In genomic region chr6:5259428-5259827, GRCh38 we compare ENCODE assay signal across 9 cellular contexts. TPM values are rescaled to one million over a fixed set of nuclear protein-coding genes. Genes with fewer than 3 reads are reported as not detected.
A peak's percentile ranks its signal among the peaks of the same experiment; 100 is the strongest.
DNase-seq lines count a peak whose midpoint lies in the region; ATAC-seq and TF ChIP-seq lines count a peak whose summit lies in the region.
"Had no signal": no experiment of that assay in that cellular context is flagged by ENCODE, and none has a peak within 500 bp of the region (broad histone marks: within the 10 kb centered on the region; RNA-seq: fewer than 3 reads in every experiment).

No MANE protein-coding gene starts in this region.

- H3K36me3 ChIP-seq in PC-3 (ENCODE audit: low read depth, low read length) (no peaks in the 10 kb centered on the region), psoas muscle (ENCODE audit: insufficient read depth in 1 of 2, low read depth in 1 of 2) (no peaks in the 10 kb centered on the region)

- H3K27ac ChIP-seq in PC-3 (ENCODE audit: low read length): no peak overlapping the region
- H3K27ac ChIP-seq in epithelial cell of prostate: peak overlapping the region; percentile 93
- H3K27ac ChIP-seq in psoas muscle: peak overlapping the region; percentile 99

- DNase-seq in PC-3: no peak
- no peak for DNase-seq in epithelial cell of prostate (ENCODE audit: low read depth, low spot score)
- no peak for DNase-seq in psoas muscle
- no peak for DNase-seq in H4 (ENCODE audit: low spot score)
- no peak for DNase-seq in stimulated activated CD4-positive, alpha-beta T cell treated with anti-CD3 and anti-CD28 coated beads, Interleukin-4, amount 100 ng/mL, for 4 hours
- DNase-seq in T1000 (lab: John Stamatoyannopoulos, UW): no peak

- peaks cover 77% of the 10 kb centered on the region for H3K79me2 ChIP-seq in PC-3 (ENCODE audit: low read length)

- peak overlapping the region; percentile 79 for H3K4me2 ChIP-seq in PC-3 (ENCODE audit: low read length)

- CTCF ChIA-PET in PC-3 (lab: Charles Lee): no interaction called here

- H4K20me1 ChIP-seq in PC-3 (ENCODE audit: low read length): no peaks in the 10 kb centered on the region

- H3F3A ChIP-seq in PC-3 (ENCODE audit: low read length, unreplicated experiment): no peaks in the 10 kb centered on the region

- H3K9ac ChIP-seq in PC-3 (ENCODE audit: low read length): peak overlapping the region; percentile 94

- peaks cover 15% of the 10 kb centered on the region for H3K4me1 ChIP-seq in PC-3 (ENCODE audit: insufficient read depth, low read length)
- peaks cover 19% of the 10 kb centered on the region for H3K4me1 ChIP-seq in psoas muscle

- ATAC-seq in PC-3 (no peak), psoas muscle (no peak), HG02938 (IDR thresholded peaks at IDR 0.05; ENCODE audit: unreplicated experiment) (no peak)
- ATAC-seq: gastroesophageal sphincter had no signal

- H3K4me3 ChIP-seq in GM08714 (ENCODE audit: low read length): peak overlapping the region; percentile 89; the same call in 1 of the 2 replicates
- peak overlapping the region; percentile 96 for H3K4me3 ChIP-seq in PC-3 (ENCODE audit: low read length)
- peak overlapping the region; percentile 85 for H3K4me3 ChIP-seq in psoas muscle

- H2AFZ ChIP-seq in PC-3 (ENCODE audit: low read length): no peak overlapping the region

- 75 to 83% (median 77%) methylated on average over 3 of the region's 3 CpGs for WGBS in psoas muscle, 3 donors

- no peak for TF ChIP-seq CTCF in PC-3 (conservative IDR thresholded peaks at IDR 0.05; ENCODE audit: low read depth, low read length)
- no peak for TF ChIP-seq CTCF in psoas muscle (IDR thresholded peaks at IDR 0.05)

- H3K27me3 ChIP-seq in PC-3 (ENCODE audit: low read length) (no peaks in the 10 kb centered on the region), psoas muscle (ENCODE audit: insufficient read depth in 3 of 3, low read length in 2 of 3) (no peaks in the 10 kb centered on the region)
- H3K27me3 ChIP-seq: gastroesophageal sphincter had no signal

- H3K9me3 ChIP-seq in PC-3 (ENCODE audit: low read length) (no peaks in the 10 kb centered on the region), psoas muscle (no peaks in the 10 kb centered on the region)
- H3K9me3 ChIP-seq: gastroesophageal sphincter had no signal

- H3K9me2 ChIP-seq in PC-3 (replicated peaks; ENCODE audit: low read length): no peaks in the 10 kb centered on the region

- intact Hi-C loops in PC-3 (cut with micrococcal nuclease) (no loop called here), psoas muscle (cut with DNase I) (loop anchor here in 1 of 2 donors (5.0 kb wide), 1 partner anchor 42 kb away; no protein-coding TSS in a partner anchor)

- BruUV-seq in PC-3 (replicated peaks; lab: Mats Ljungman, UMichigan): no TSS peak

- POLR2A ChIA-PET in PC-3 (lab: Charles Lee; ENCODE audit: unreplicated experiment): no interaction called here

RNA-seq across cellular contexts. Expression of gene LYRM4, which starts 1.3 kb away (rescaled TPM):
- 18.6 and 27.7 TPM in 2 replicates for total RNA-seq in PC-3 (2014; rRNA removed)
- total RNA-seq in psoas muscle: 10 to 100 TPM; 11.3 to 21.1 (median 16.2) TPM
- 10 to 100 TPM; 13.4 to 19.1 (median 15.0) TPM for polyA plus RNA-seq in psoas muscle
- 31.5 and 33.0 TPM in 2 replicates for total RNA-seq in H4 (2014; rRNA removed; shearing (Covaris generic))

RNA-seq across cellular contexts. Expression of gene FARS2, which starts 1.9 kb away (rescaled TPM):
- total RNA-seq in PC-3 (2014; rRNA removed) (18.4 and 23.0 TPM in 2 replicates), psoas muscle (10 to 100 TPM; 10.6 to 17.5 (median 15.8) TPM)
- polyA plus RNA-seq in psoas muscle: 10 to 100 TPM; 13.0 to 17.3 (median 13.4) TPM
- total RNA-seq in H4 (2014; rRNA removed; shearing (Covaris generic)): 17.6 and 19.2 TPM in 2 replicates
